ENCODE assay signal across 1 cellular context in the genomic region with DNA sequence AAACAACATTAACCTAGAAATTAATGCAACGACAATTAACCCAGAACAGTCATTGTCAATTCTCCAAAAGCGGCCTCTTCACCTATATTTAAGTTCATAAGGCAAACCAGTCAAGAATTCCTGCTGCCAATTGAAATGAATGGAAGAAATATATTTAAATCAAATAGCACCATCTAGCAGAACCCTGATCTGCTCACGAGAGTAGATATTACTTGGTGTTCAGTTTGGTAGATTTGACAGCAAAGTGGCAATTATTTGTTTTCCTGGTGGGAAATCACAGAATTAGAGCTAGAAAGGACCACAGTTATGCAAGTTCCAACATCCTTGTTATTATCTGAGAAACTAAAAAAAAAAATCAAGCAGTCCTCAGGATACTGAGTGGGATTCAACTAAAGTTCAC.
TF ChIP-seq lines count a peak whose summit lies in the region.

No MANE protein-coding gene starts in this region.

TF ChIP-seq in GM12878, 131 proteins besides CTCF, POLR2A, EP300 and RAD21:
- TF ChIP-seq CREB1 (IDR thresholded peaks at IDR 0.05; ENCODE audit: low read depth) (no peak), EED (IDR thresholded peaks at IDR 0.05; ENCODE audit: low read depth) (no peak), CHD2 (IDR thresholded peaks at IDR 0.05; ENCODE audit: borderline replicate concordance, low read depth, low read length) (no peak), SRF (IDR thresholded peaks at IDR 0.05; ENCODE audit: low read depth in 2 of 2, low read length in 2 of 2) (no peak), CBFB (IDR thresholded peaks at IDR 0.05; ENCODE audit: low read depth) (no peak), IKZF1 (conservative IDR thresholded peaks at IDR 0.05) (no peak)
- TF ChIP-seq, protein P1, sequence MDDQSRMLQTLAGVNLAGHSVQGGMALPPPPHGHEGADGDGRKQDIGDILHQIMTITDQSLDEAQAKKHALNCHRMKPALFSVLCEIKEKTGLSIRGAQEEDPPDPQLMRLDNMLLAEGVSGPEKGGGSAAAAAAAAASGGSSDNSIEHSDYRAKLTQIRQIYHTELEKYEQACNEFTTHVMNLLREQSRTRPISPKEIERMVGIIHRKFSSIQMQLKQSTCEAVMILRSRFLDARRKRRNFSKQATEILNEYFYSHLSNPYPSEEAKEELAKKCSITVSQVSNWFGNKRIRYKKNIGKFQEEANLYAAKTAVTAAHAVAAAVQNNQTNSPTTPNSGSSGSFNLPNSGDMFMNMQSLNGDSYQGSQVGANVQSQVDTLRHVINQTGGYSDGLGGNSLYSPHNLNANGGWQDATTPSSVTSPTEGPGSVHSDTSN (IDR thresholded peaks at IDR 0.05; ENCODE audit: insufficient replicate concordance, low read depth, low read length), result no peak
- TF ChIP-seq, protein P2, sequence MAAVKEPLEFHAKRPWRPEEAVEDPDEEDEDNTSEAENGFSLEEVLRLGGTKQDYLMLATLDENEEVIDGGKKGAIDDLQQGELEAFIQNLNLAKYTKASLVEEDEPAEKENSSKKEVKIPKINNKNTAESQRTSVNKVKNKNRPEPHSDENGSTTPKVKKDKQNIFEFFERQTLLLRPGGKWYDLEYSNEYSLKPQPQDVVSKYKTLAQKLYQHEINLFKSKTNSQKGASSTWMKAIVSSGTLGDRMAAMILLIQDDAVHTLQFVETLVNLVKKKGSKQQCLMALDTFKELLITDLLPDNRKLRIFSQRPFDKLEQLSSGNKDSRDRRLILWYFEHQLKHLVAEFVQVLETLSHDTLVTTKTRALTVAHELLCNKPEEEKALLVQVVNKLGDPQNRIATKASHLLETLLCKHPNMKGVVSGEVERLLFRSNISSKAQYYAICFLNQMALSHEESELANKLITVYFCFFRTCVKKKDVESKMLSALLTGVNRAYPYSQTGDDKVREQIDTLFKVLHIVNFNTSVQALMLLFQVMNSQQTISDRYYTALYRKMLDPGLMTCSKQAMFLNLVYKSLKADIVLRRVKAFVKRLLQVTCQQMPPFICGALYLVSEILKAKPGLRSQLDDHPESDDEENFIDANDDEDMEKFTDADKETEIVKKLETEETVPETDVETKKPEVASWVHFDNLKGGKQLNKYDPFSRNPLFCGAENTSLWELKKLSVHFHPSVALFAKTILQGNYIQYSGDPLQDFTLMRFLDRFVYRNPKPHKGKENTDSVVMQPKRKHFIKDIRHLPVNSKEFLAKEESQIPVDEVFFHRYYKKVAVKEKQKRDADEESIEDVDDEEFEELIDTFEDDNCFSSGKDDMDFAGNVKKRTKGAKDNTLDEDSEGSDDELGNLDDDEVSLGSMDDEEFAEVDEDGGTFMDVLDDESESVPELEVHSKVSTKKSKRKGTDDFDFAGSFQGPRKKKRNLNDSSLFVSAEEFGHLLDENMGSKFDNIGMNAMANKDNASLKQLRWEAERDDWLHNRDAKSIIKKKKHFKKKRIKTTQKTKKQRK (IDR thresholded peaks at IDR 0.05; ENCODE audit: low read depth, low read length), result no peak
